In the genomic region with DNA sequence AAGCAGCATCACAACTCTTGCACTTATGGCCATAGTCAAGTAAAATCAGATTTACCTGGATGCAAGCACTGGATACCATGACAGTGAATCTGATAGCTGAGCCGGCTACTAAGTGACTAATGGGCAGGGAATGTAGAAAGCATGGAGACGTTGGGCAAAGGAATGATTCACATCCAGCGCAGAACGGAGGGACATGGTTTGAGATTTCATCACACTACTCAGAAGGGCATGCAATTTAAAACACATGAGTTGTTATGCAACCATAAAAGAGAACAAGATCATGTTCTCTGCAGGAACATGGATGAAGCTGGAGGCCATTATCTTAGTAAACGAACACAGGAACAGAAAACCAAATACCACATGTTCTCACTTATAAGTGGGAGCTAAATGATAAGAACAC, we compare ENCODE assay signal across 10 cellular contexts.
DNase-seq lines count a peak whose midpoint lies in the region; TF ChIP-seq lines count a peak whose summit lies in the region.
"Had no signal": no experiment of that assay in that cellular context is flagged by ENCODE, and none has a peak within 500 bp of the region (broad histone marks: within the 10 kb centered on the region; RNA-seq: fewer than 3 reads in every experiment).

No MANE protein-coding gene starts in this region.

- DNase-seq in H4 (ENCODE audit: low spot score) (peak; percentile 92), SIG-M5 treated with dmso at 0.1 percent for 504 hours (lab: John Stamatoyannopoulos, UW; ENCODE audit: unreplicated experiment) (peak; percentile 84), fibroblast of mammary gland (ENCODE audit: low read depth) (peak; percentile 99), skeletal muscle cell (ENCODE audit: low read depth) (peak; percentile 98), KBM-7 (no peak), HAP-1 (ENCODE audit: low spot score in 2 of 2) (no peak), C1 segment of cervical spinal cord (lab: John Stamatoyannopoulos, UW) (no peak), retina (no peak)
- DNase-seq: GDM1 had no signal

- H3K9me3 ChIP-seq in HAP-1: no peaks in the 10 kb centered on the region; the same call in 1 of the 2 replicates

- H3K4me3 ChIP-seq in fibroblast of mammary gland (ENCODE audit: control insufficient read depth, low read depth, low read length) (no peak overlapping the region), skeletal muscle cell (ENCODE audit: low read depth, low read length) (no peak overlapping the region), HAP-1 (no peak overlapping the region)

- no peak for TF ChIP-seq CTCF in fibroblast of mammary gland (conservative IDR thresholded peaks at IDR 0.05; ENCODE audit: control insufficient read depth, insufficient read depth, low read depth, low read length)

- H3K4me1 ChIP-seq in HAP-1: no peaks in the 10 kb centered on the region
- H3K4me1 ChIP-seq: parathyroid adenoma had no signal

- H3K27me3 ChIP-seq in HAP-1 (ENCODE audit: low read depth): no peaks in the 10 kb centered on the region

- H3K36me3 ChIP-seq in HAP-1 (replicated peaks): no peaks in the 10 kb centered on the region

- in situ Hi-C loops in KBM-7 (cut with MboI; ENCODE audit: low pct_unique_long_range_greater_than_20kb, low sequenced_read_pairs) (no loop called here), HAP-1 (cut with MboI; ENCODE audit: low sequenced_read_pairs) (no loop called here)

Comparison
In these comparisons a context has a peak if more than half of its experiments do, and no peak if none do; other contexts are left out.
1. DNase-seq: peak in H4 (single experiment), SIG-M5 treated with dmso at 0.1 percent for 504 hours (single experiment), fibroblast of mammary gland (single experiment) and skeletal muscle cell (single experiment); none in KBM-7 (single experiment), HAP-1 (0 of 2), C1 segment of cervical spinal cord (0 of 14) and retina (single experiment).